Comparison of ENCODE assay signal across 13 cellular contexts in genomic region chr9:93326056-93326455, GRCh38.
"Had no signal": no experiment of that assay in that cellular context is flagged by ENCODE, and none has a peak within 500 bp of the region (broad histone marks: within the 10 kb centered on the region; RNA-seq: fewer than 3 reads in every experiment).

No MANE protein-coding gene starts in this region.

- H3K4me1 ChIP-seq: ascending aorta, gastroesophageal sphincter, lower lobe of right lung, pancreas, tibial nerve had no signal

- ATAC-seq: activated CD8-positive, alpha-beta T cell treated with anti-CD3 and anti-CD28 coated beads for 36 hours; activated naive CD8-positive, alpha-beta T cell treated with anti-CD3 and anti-CD28 coated beads, Interleukin-2, amount 50 U/mL, for 24 hours; gastroesophageal sphincter had no signal

- H3K27me3 ChIP-seq: ascending aorta, gastroesophageal sphincter, pancreas, tibial nerve had no signal

- H3K4me3 ChIP-seq: ascending aorta, gastroesophageal sphincter, lower lobe of right lung, pancreas, tibial nerve had no signal

- H3K27ac ChIP-seq: ascending aorta, gastroesophageal sphincter, lower lobe of right lung, pancreas, tibial nerve, VCaP had no signal

- H3K9me3 ChIP-seq: ascending aorta, gastroesophageal sphincter, lower lobe of right lung, pancreas, tibial nerve had no signal

- DNase-seq: activated CD4-positive, alpha-beta T cell treated with anti-CD3 and anti-CD28 coated beads for 4 hours; activated CD8-positive, alpha-beta T cell treated with anti-CD3 and anti-CD28 coated beads for 36 hours; activated naive CD4-positive, alpha-beta T cell treated with Interleukin-2 at 50 U/mL for 16 hours; activated naive CD8-positive, alpha-beta T cell treated with anti-CD3 and anti-CD28 coated beads, Interleukin-2, amount 50 U/mL, for 24 hours; kidney; lower lobe of right lung; small intestine; T-helper 9 cell had no signal

- H3K36me3 ChIP-seq: ascending aorta, lower lobe of right lung, tibial nerve had no signal
